ENCODE assay signal across 11 cellular contexts in the genomic region with DNA sequence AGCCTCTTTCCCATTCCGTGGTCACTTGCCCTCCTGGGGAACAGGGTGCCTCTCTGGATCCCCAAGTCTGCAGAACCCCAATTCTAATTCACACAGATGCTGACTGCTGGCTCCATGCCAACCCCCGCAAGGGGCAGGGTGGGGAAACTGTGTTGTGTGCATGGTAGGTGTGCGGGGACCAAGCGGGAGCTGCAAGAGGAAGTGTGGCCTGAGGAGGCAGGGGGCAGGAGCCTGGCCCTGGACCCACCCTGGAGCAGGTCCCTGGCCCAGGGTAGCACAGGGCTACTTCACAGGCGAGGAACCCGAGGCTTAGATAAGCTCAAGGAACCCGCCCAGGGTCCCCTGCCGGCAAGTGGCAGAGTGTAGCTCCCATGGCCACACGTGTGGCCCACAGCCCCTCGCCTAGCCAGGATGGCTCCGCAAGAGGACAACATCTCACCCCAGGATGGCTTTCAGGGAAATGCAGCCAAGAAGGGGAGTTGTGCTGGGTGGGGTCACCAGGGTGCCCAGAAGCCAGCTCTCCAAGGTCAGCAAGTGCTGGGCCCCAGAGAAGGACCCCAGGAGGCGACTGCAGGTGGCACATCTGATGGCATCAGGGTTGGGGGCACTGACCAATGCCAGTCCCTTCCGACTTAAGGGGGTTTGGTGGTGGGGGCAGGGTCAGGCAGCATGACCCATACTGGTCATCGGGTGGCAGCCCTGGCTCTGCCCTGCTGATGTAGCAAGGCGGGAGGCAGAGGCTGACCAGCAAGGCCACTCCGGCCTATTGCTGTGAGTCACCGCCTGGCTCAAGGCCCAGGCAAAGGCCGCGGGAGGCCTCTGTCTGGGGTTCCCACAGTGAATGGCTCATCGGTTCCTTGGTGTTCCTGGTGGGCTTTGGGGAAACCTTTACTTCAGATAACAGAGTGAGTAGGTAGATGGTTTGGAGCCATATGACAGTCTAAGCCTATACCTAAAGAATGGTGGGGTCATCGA. TPM values are rescaled to one million over a fixed set of nuclear protein-coding genes. Genes with fewer than 3 reads are reported as not detected.
DNase-seq lines count a peak whose midpoint lies in the region; ATAC-seq, FAIRE-seq and TF ChIP-seq lines count a peak whose summit lies in the region.
"Had no signal": no experiment of that assay in that cellular context is flagged by ENCODE, and none has a peak within 500 bp of the region (broad histone marks: within the 10 kb centered on the region; RNA-seq: fewer than 3 reads in every experiment).

No MANE protein-coding gene starts in this region.

- no peaks in the 10 kb centered on the region for H3K36me3 ChIP-seq in suprapubic skin

- peak overlapping the region; percentile 6 for H3K27ac ChIP-seq in suprapubic skin

- H3K4me3 Mint-ChIP-seq in chondrocyte (ENCODE audit: unreplicated experiment), result no peak overlapping the region
- H3K4me3 Mint-ChIP-seq in activated CD8-positive, alpha-beta memory T cell treated with anti-CD3 and anti-CD28 coated beads, Interleukin-2, amount 10 ng/mL, durations not matched to agents 7 days and 5 days, result no peak overlapping the region
- H3K4me3 Mint-ChIP-seq: IgD-negative memory B cell had no signal

- DNase-seq in HS-5 (ENCODE audit: low read depth), result peak; percentile 77
- DNase-seq in chondrocyte (ENCODE audit: low spot score), result peak; percentile 95
- peak; percentile 63 to 70 for DNase-seq in left colon
- no peak for DNase-seq in suprapubic skin (ENCODE audit: low spot score in 2 of 2)
- no peak for DNase-seq in NCI-H774 (lab: John Stamatoyannopoulos, UW)
- no peak for DNase-seq in GM12892 (ENCODE audit: insufficient read length)
- no peak for DNase-seq in OCI-M2 (lab: John Stamatoyannopoulos, UW; ENCODE audit: unreplicated experiment)
- no peak for DNase-seq in activated CD8-positive, alpha-beta memory T cell treated with anti-CD3 and anti-CD28 coated beads, Interleukin-2, amount 10 ng/mL, durations not matched to agents 7 days and 5 days
- DNase-seq: activated CD4-positive, alpha-beta T cell treated with anti-CD3 and anti-CD28 coated beads, Interleukin-2, amount 50 U/mL, for 1 hour had no signal

- H3K4me1 Mint-ChIP-seq in chondrocyte (ENCODE audit: low read depth), result peaks cover 84% of the 10 kb centered on the region
- H3K4me1 Mint-ChIP-seq in activated CD8-positive, alpha-beta memory T cell treated with anti-CD3 and anti-CD28 coated beads, Interleukin-2, amount 10 ng/mL, durations not matched to agents 7 days and 5 days, result peaks cover 23% of the 10 kb centered on the region

- no peak for FAIRE-seq in GM12892 (lab: Jason Lieb, UNC)
- FAIRE-seq: islet of Langerhans had no signal

- intact Hi-C loops in left colon (cut with DNase I, micrococcal nuclease), result no loop called here

- H3K4me3 ChIP-seq in suprapubic skin, result no peak overlapping the region

- H3K36me3 Mint-ChIP-seq in chondrocyte (ENCODE audit: low read depth), result no peaks in the 10 kb centered on the region
- no peaks in the 10 kb centered on the region for H3K36me3 Mint-ChIP-seq in activated CD8-positive, alpha-beta memory T cell treated with anti-CD3 and anti-CD28 coated beads, Interleukin-2, amount 10 ng/mL, durations not matched to agents 7 days and 5 days
- H3K36me3 Mint-ChIP-seq: IgD-negative memory B cell had no signal

- ATAC-seq in left colon, result no peak
- ATAC-seq in activated CD8-positive, alpha-beta memory T cell treated with anti-CD3 and anti-CD28 coated beads, Interleukin-2, amount 10 ng/mL, durations not matched to agents 7 days and 5 days, result no peak

- no peaks in the 10 kb centered on the region for H3K27me3 Mint-ChIP-seq in chondrocyte (ENCODE audit: low read depth)
- H3K27me3 Mint-ChIP-seq in activated CD8-positive, alpha-beta memory T cell treated with anti-CD3 and anti-CD28 coated beads, Interleukin-2, amount 10 ng/mL, durations not matched to agents 7 days and 5 days, result peaks cover 30% of the 10 kb centered on the region

- TF ChIP-seq POLR2A in suprapubic skin (IDR thresholded peaks at IDR 0.05) (no peak), GM12892 (IDR thresholded peaks at IDR 0.05; ENCODE audit: low read depth, low read length) (no peak)

- H3K9me3 ChIP-seq in suprapubic skin, result no peaks in the 10 kb centered on the region

- peaks cover 71% of the 10 kb centered on the region for H3K4me1 ChIP-seq in suprapubic skin

- no peak for TF ChIP-seq EP300 in suprapubic skin (IDR thresholded peaks at IDR 0.05)

- H3K9me3 Mint-ChIP-seq in chondrocyte (ENCODE audit: low read depth), result no peaks in the 10 kb centered on the region
- no peaks in the 10 kb centered on the region for H3K9me3 Mint-ChIP-seq in activated CD8-positive, alpha-beta memory T cell treated with anti-CD3 and anti-CD28 coated beads, Interleukin-2, amount 10 ng/mL, durations not matched to agents 7 days and 5 days (ENCODE audit: low read depth)

- TF ChIP-seq CTCF in chondrocyte (IDR thresholded peaks at IDR 0.05) (no peak), suprapubic skin (IDR thresholded peaks at IDR 0.05) (no peak)

- H3K27ac Mint-ChIP-seq in chondrocyte (ENCODE audit: unreplicated experiment), result peak overlapping the region; percentile 91
- H3K27ac Mint-ChIP-seq in activated CD8-positive, alpha-beta memory T cell treated with anti-CD3 and anti-CD28 coated beads, Interleukin-2, amount 10 ng/mL, durations not matched to agents 7 days and 5 days, result no peak overlapping the region
- H3K27ac Mint-ChIP-seq: IgD-negative memory B cell had no signal

- WGBS in suprapubic skin, result 56% methylated on average over 15 of the region's 21 CpGs

- H3K27me3 ChIP-seq in suprapubic skin, result peaks cover 16% of the 10 kb centered on the region

- CTCF ChIA-PET in activated CD8-positive, alpha-beta memory T cell treated with anti-CD3 and anti-CD28 coated beads, Interleukin-2, amount 10 ng/mL, durations not matched to agents 7 days and 5 days (lab: Charles Lee), result interaction anchor here (0.9 kb wide), 1 partner anchor 8 kb away, joined by 3 read pairs; no protein-coding TSS in a partner anchor

RNA-seq across cellular contexts. Expression of a gene that starts 37.3 kb away (rescaled TPM):
- total RNA-seq in chondrocyte (36.4 to 61.0 TPM (median 39.6 TPM) in 3 replicates), left colon (10 to 100 TPM in 1 of 2 donors, 1 to 10 TPM in 1; 3.8 to 14.5 TPM), suprapubic skin (10 to 100 TPM in 3 of 4 donors, 1 to 10 TPM in 1; 9.6 to 17.6 (median 15.4) TPM)
- 0.19 TPM for polyA plus RNA-seq in GM12892 (2012; ENCODE audit: missing spikeins)
- not detected for total RNA-seq in activated CD8-positive, alpha-beta memory T cell treated with anti-CD3 and anti-CD28 coated beads, Interleukin-2, amount 10 ng/mL, durations not matched to agents 7 days and 5 days
- polyA plus RNA-seq: IgD-negative memory B cell had no signal

Comparison
In these comparisons a context has a peak if more than half of its experiments do, and no peak if none do; other contexts are left out.
1. DNase-seq: peak in HS-5 (single experiment), chondrocyte (single experiment) and left colon (2 of 2); none in suprapubic skin (0 of 2), NCI-H774 (single experiment), GM12892 (single experiment), OCI-M2 (single experiment) and activated CD8-positive, alpha-beta memory T cell treated with anti-CD3 and anti-CD28 coated beads, Interleukin-2, amount 10 ng/mL, durations not matched to agents 7 days and 5 days (single experiment).
2. RNA of a gene that starts 37.3 kb away (total RNA-seq): 36.4 to 61.0 TPM in chondrocyte, 9.6 to 17.6 TPM in suprapubic skin and 3.8 to 14.5 TPM in left colon; not detected in activated CD8-positive, alpha-beta memory T cell treated with anti-CD3 and anti-CD28 coated beads, Interleukin-2, amount 10 ng/mL, durations not matched to agents 7 days and 5 days; every median in the first group is over 4 times any median in the second.